ENCODE assay signal across 23 cellular contexts in the genomic region with DNA sequence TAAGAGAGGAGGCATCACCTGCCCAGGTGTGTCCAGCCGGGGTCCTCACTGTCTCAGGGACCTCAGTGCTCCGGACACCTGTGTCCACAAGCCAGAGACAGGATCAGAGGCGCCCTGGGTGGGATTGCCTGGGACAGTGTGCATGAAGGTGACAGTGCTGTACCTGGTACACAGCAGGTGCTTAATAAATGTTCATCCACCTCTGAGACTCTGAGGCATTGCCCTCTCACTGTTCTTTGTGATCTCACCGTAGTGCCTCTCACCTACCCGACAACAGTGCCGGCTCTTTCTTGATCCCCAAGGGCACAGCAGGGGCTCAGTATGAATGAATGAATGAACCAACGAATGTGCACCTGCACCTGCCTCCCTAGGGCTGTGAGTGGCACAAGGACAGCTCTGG. TPM values are rescaled to one million over a fixed set of nuclear protein-coding genes. Genes with fewer than 3 reads are reported as not detected.
A peak's percentile ranks its signal among the peaks of the same experiment; 100 is the strongest.
DNase-seq lines count a peak whose midpoint lies in the region; ATAC-seq, FAIRE-seq and TF ChIP-seq lines count a peak whose summit lies in the region.
"Had no signal": no experiment of that assay in that cellular context is flagged by ENCODE, and none has a peak within 500 bp of the region (broad histone marks: within the 10 kb centered on the region; RNA-seq: fewer than 3 reads in every experiment).

No MANE protein-coding gene starts in this region.

- H3K4me1 ChIP-seq in H1 (replicated peaks in 1 of 4; ENCODE audit: control insufficient read depth in 3 of 4, insufficient read depth in 4 of 4, low read length in 3 of 4) (no peaks in the 10 kb centered on the region), trophoblast cell (ENCODE audit: control insufficient read depth in 1 of 2, insufficient read depth in 2 of 2, low read length in 2 of 2) (no peaks in the 10 kb centered on the region)
- H3K4me1 ChIP-seq: BLaER1, Caco-2 had no signal

- POLR2A ChIA-PET in activated CD4-positive, alpha-beta memory T cell treated with anti-CD3 and anti-CD28 coated beads, Interleukin-2, amount 10 ng/mL, durations not matched to agents 7 days and 5 days (lab: Charles Lee): interaction anchor here (2.9 kb wide), 1 partner anchor 9 kb away, joined by 9 read pairs; a partner anchor contains a TSS
- POLR2A ChIA-PET in activated CD4-positive, alpha-beta memory T cell treated with anti-CD3 and anti-CD28 coated beads for 36 hours (lab: Charles Lee): no interaction called here
- POLR2A ChIA-PET in H1 (lab: Charles Lee; ENCODE audit: partially characterized antibody): interaction anchor here (1.3 to 1.5 kb wide), 2 partner anchors 8 to 9 kb away, joined by 3 to 6 read pairs; a partner anchor contains a TSS

- H3K23me2 ChIP-seq in H1 (ENCODE audit: low read depth, low read length): no peaks in the 10 kb centered on the region

- H3K9ac ChIP-seq in H1 (replicated peaks in 1 of 4; ENCODE audit: extremely low read depth in 1 of 4, low read depth in 3 of 4, low read length in 3 of 4): no peak overlapping the region
- H3K9ac ChIP-seq in trophoblast cell (ENCODE audit: low read length): no peak overlapping the region
- H3K9ac ChIP-seq: BLaER1 had no signal

- CTCF ChIA-PET in activated CD4-positive, alpha-beta memory T cell treated with anti-CD3 and anti-CD28 coated beads, Interleukin-2, amount 10 ng/mL, durations not matched to agents 7 days and 5 days (lab: Charles Lee): interaction anchor here (1.9 kb wide), 1 partner anchor 35 kb away, joined by 5 read pairs; no protein-coding TSS in a partner anchor
- CTCF ChIA-PET in activated CD4-positive, alpha-beta memory T cell treated with anti-CD3 and anti-CD28 coated beads for 36 hours (lab: Charles Lee): no interaction called here
- CTCF ChIA-PET in H1 (lab: Charles Lee; ENCODE audit: partially characterized antibody): interaction anchor here (0.7 to 1.2 kb wide), 2 partner anchors 9 to 172 kb away, joined by 3 read pairs; no protein-coding TSS in a partner anchor

- no peak overlapping the region for H4K12ac ChIP-seq in trophoblast cell (ENCODE audit: low read depth, low read length)

- no peak for TF ChIP-seq EP300 in H1 (IDR thresholded peaks at IDR 0.05; ENCODE audit: borderline replicate concordance in 1 of 2, low read depth in 2 of 2, low read length in 2 of 2)

- no peaks in the 10 kb centered on the region; the same call in 1 of the 2 replicates for H3K79me1 ChIP-seq in H1 (ENCODE audit: low read depth, low read length)
- peaks cover 2% of the 10 kb centered on the region for H3K79me1 ChIP-seq in trophoblast cell (ENCODE audit: low read length)

- H3K27me3 Mint-ChIP-seq in activated CD4-positive, alpha-beta memory T cell treated with anti-CD3 and anti-CD28 coated beads, Interleukin-2, amount 10 ng/mL, durations not matched to agents 7 days and 5 days: no peaks in the 10 kb centered on the region
- H3K27me3 Mint-ChIP-seq in activated CD4-positive, alpha-beta memory T cell treated with anti-CD3 and anti-CD28 coated beads for 36 hours: no peaks in the 10 kb centered on the region
- H3K27me3 Mint-ChIP-seq: B cell; CD4-positive, CD25-positive, alpha-beta regulatory T cell had no signal

- no peak overlapping the region for H3K27ac ChIP-seq in H1 (ENCODE audit: low read depth, low read length)
- H3K27ac ChIP-seq in trophoblast cell (ENCODE audit: low read depth, low read length): no peak overlapping the region
- H3K27ac ChIP-seq: 22Rv1, BLaER1, C4-2B had no signal

- H4K8ac ChIP-seq in H1 (ENCODE audit: extremely low read depth, insufficient read depth, low read length) (no peak overlapping the region), trophoblast cell (ENCODE audit: low read depth, low read length) (no peak overlapping the region)

- H2BK5ac ChIP-seq in H1 (ENCODE audit: low read depth, low read length) (no peak overlapping the region), trophoblast cell (ENCODE audit: low read depth, low read length, poor library complexity) (no peak overlapping the region)

- H2BK20ac ChIP-seq in H1 (ENCODE audit: low read length): no peak overlapping the region

- TF ChIP-seq CTCF in H1 (IDR thresholded peaks at IDR 0.05; ENCODE audit: control extremely low read depth in 1 of 3, insufficient read depth in 1 of 3, low read depth in 1 of 3, low read length in 3 of 3): no peak

- H3K18ac ChIP-seq in H1 (ENCODE audit: extremely low read depth, low read length) (no peak overlapping the region), trophoblast cell (ENCODE audit: low read length) (peak overlapping the region; percentile 11)

- no peak overlapping the region for H3K56ac ChIP-seq in H1 (replicated peaks; ENCODE audit: insufficient read length, low read depth, low read length)

- peaks cover 51% of the 10 kb centered on the region for H3K36me3 Mint-ChIP-seq in activated CD4-positive, alpha-beta memory T cell treated with anti-CD3 and anti-CD28 coated beads, Interleukin-2, amount 10 ng/mL, durations not matched to agents 7 days and 5 days (ENCODE audit: low read depth)
- H3K36me3 Mint-ChIP-seq in activated CD4-positive, alpha-beta memory T cell treated with anti-CD3 and anti-CD28 coated beads for 36 hours: peaks cover 33% of the 10 kb centered on the region

- no peak overlapping the region for H3K4me3 Mint-ChIP-seq in activated CD4-positive, alpha-beta memory T cell treated with anti-CD3 and anti-CD28 coated beads, Interleukin-2, amount 10 ng/mL, durations not matched to agents 7 days and 5 days
- no peak overlapping the region for H3K4me3 Mint-ChIP-seq in activated CD4-positive, alpha-beta memory T cell treated with anti-CD3 and anti-CD28 coated beads for 36 hours
- H3K4me3 Mint-ChIP-seq: B cell; CD4-positive, CD25-positive, alpha-beta regulatory T cell; CD8-positive, alpha-beta T cell; H9 had no signal

- peak overlapping the region; percentile 16 for H3K27ac Mint-ChIP-seq in activated CD4-positive, alpha-beta memory T cell treated with anti-CD3 and anti-CD28 coated beads, Interleukin-2, amount 10 ng/mL, durations not matched to agents 7 days and 5 days
- no peak overlapping the region for H3K27ac Mint-ChIP-seq in activated CD4-positive, alpha-beta memory T cell treated with anti-CD3 and anti-CD28 coated beads for 36 hours
- H3K27ac Mint-ChIP-seq: B cell; CD8-positive, alpha-beta T cell; H9 had no signal

- H3K4me1 Mint-ChIP-seq in activated CD4-positive, alpha-beta memory T cell treated with anti-CD3 and anti-CD28 coated beads, Interleukin-2, amount 10 ng/mL, durations not matched to agents 7 days and 5 days: peaks cover 2% of the 10 kb centered on the region
- H3K4me1 Mint-ChIP-seq in activated CD4-positive, alpha-beta memory T cell treated with anti-CD3 and anti-CD28 coated beads for 36 hours (ENCODE audit: low read depth): no peaks in the 10 kb centered on the region
- H3K4me1 Mint-ChIP-seq: B cell, H9 had no signal

- H2BK120ac ChIP-seq in H1 (replicated peaks; ENCODE audit: low read depth, low read length) (no peak overlapping the region), trophoblast cell (ENCODE audit: insufficient read depth, low read length, poor library complexity) (no peak overlapping the region)

- H3K36me3 ChIP-seq in H1 (ENCODE audit: control insufficient read depth in 2 of 4, insufficient read depth in 4 of 4, low read length in 3 of 4): peaks cover 6 to 58% (median 22%) of the 10 kb centered on the region in 4 experiments; a peak in 5 of 8 replicates
- peaks cover 76 to 77% of the 10 kb centered on the region in 2 experiments for H3K36me3 ChIP-seq in trophoblast cell (ENCODE audit: control insufficient read depth in 1 of 2, insufficient read depth in 2 of 2, low read length in 2 of 2)

- H2BK15ac ChIP-seq in H1 (ENCODE audit: low read length): no peak overlapping the region

- H4K91ac ChIP-seq in H1 (replicated peaks; ENCODE audit: insufficient read length, low read length) (no peak overlapping the region), trophoblast cell (ENCODE audit: low read depth, low read length) (no peak overlapping the region)

- TF ChIP-seq RAD21 in H1 (IDR thresholded peaks at IDR 0.05 in 1 of 2, conservative IDR thresholded peaks at IDR 0.05 in 1 of 2; ENCODE audit: low read depth in 2 of 2, low read length in 2 of 2): no peak

- no peak overlapping the region for H3K4me2 ChIP-seq in H1 (ENCODE audit: insufficient read depth in 1 of 2, low read depth in 2 of 2, low read length in 2 of 2)
- H3K4me2 ChIP-seq in trophoblast cell (ENCODE audit: low read length): no peak overlapping the region
- H3K4me2 ChIP-seq: BLaER1 had no signal

- WGBS in H1 (ENCODE audit: extremely low coverage in 1 of 2, insufficient coverage in 1 of 2, insufficient read length in 1 of 2, insufficient replicate concordance in 2 of 2, low coverage in 1 of 2, low lambda C conversion rate in 2 of 2, missing lambda C conversion rate in 1 of 2), 2 experiments: 94% methylated on average over 7 of the region's 7 CpGs; no CpG with 5 or more reads in 1 of the 2 experiments
- no CpG with 5 or more reads among the region's 7 CpGs for WGBS in trophoblast cell (ENCODE audit: extremely low coverage, insufficient coverage, insufficient read length)

- ATAC-seq in HG02678 (IDR thresholded peaks at IDR 0.05; ENCODE audit: unreplicated experiment): no peak
- ATAC-seq: CD8-positive, alpha-beta T cell; HCT116 had no signal

- H3K9me3 Mint-ChIP-seq in activated CD4-positive, alpha-beta memory T cell treated with anti-CD3 and anti-CD28 coated beads, Interleukin-2, amount 10 ng/mL, durations not matched to agents 7 days and 5 days: no peaks in the 10 kb centered on the region
- no peaks in the 10 kb centered on the region for H3K9me3 Mint-ChIP-seq in activated CD4-positive, alpha-beta memory T cell treated with anti-CD3 and anti-CD28 coated beads for 36 hours
- H3K9me3 Mint-ChIP-seq: CD4-positive, CD25-positive, alpha-beta regulatory T cell; CD8-positive, alpha-beta T cell; H9 had no signal

- peaks cover 5 to 7% of the 10 kb centered on the region in 2 experiments for H4K20me1 ChIP-seq in H1 (replicated peaks in 1 of 2; ENCODE audit: control insufficient read depth in 1 of 2, insufficient read depth in 2 of 2, low read length in 2 of 2)

- H3K27me3 ChIP-seq in H1 (replicated peaks in 1 of 4; ENCODE audit: control insufficient read depth in 3 of 4, extremely low read depth in 1 of 4, insufficient read depth in 3 of 4, low read length in 3 of 4) (no peaks in the 10 kb centered on the region), trophoblast cell (ENCODE audit: insufficient read depth, low read length) (no peaks in the 10 kb centered on the region)
- H3K27me3 ChIP-seq: BLaER1 had no signal

- H3K9me3 ChIP-seq in H1 (ENCODE audit: insufficient read depth in 2 of 2, low read depth in 1 of 2, low read length in 1 of 2) (no peaks in the 10 kb centered on the region), trophoblast cell (ENCODE audit: insufficient read depth, low read depth, low read length) (no peaks in the 10 kb centered on the region)
- H3K9me3 ChIP-seq: BLaER1, Caco-2 had no signal

- H2AFZ ChIP-seq in H1 (ENCODE audit: low read length) (no peak overlapping the region), trophoblast cell (ENCODE audit: insufficient read depth, low read length, poor library complexity) (no peak overlapping the region)

- H2BK12ac ChIP-seq in H1 (ENCODE audit: low read depth, low read length) (no peak overlapping the region), trophoblast cell (ENCODE audit: low read length) (no peak overlapping the region)

- FAIRE-seq in H1 (lab: Jason Lieb, UNC): no peak
- FAIRE-seq: A204.1, GM12892 had no signal

- no peak for DNase-seq in activated CD4-positive, alpha-beta memory T cell treated with anti-CD3 and anti-CD28 coated beads, Interleukin-2, amount 10 ng/mL, durations not matched to agents 7 days and 5 days
- DNase-seq in activated CD4-positive, alpha-beta memory T cell treated with anti-CD3 and anti-CD28 coated beads for 36 hours: no peak
- DNase-seq in H1 (ENCODE audit: low read depth in 1 of 2, low spot score in 2 of 2) (no peak), trophoblast cell (no peak), DMS 273 (lab: John Stamatoyannopoulos, UW; ENCODE audit: unreplicated experiment) (no peak)
- DNase-seq: Caco-2; CD4-positive, CD25-positive, alpha-beta regulatory T cell; CD8-positive, alpha-beta T cell; DMS 273 treated with DMSO at 0.1 percent for 48 hours; DMS79; EL; GDM1; GOT3; H9 had no signal

- H2AK5ac ChIP-seq in H1 (ENCODE audit: low read depth, low read length) (no peak overlapping the region), trophoblast cell (ENCODE audit: low read length) (no peak overlapping the region)

- H3K4ac ChIP-seq in H1 (replicated peaks; ENCODE audit: insufficient read length, low read depth, low read length): no peak overlapping the region
- H3K4ac ChIP-seq in trophoblast cell (ENCODE audit: low read depth, low read length): no peak overlapping the region

- H3K4me3 ChIP-seq in H1 (ENCODE audit: extremely low read depth in 1 of 4, insufficient read depth in 2 of 4, low read depth in 3 of 4, low read length in 4 of 4) (no peak overlapping the region), trophoblast cell (ENCODE audit: low read depth, low read length) (no peak overlapping the region)
- H3K4me3 ChIP-seq: BLaER1 had no signal

- TF ChIP-seq POLR2A in H1 (IDR thresholded peaks at IDR 0.05; ENCODE audit: control extremely low read depth in 1 of 2, low read depth in 2 of 2, low read length in 2 of 2): no peak

- H3K14ac ChIP-seq in H1 (ENCODE audit: insufficient read length): no peak overlapping the region
- no peak overlapping the region for H3K14ac ChIP-seq in trophoblast cell (ENCODE audit: low read length)

- H4K5ac ChIP-seq in H1 (ENCODE audit: insufficient read length, low read depth, low read length): no peak overlapping the region

- no peak overlapping the region for H3K23ac ChIP-seq in H1 (ENCODE audit: insufficient read length)
- no peak overlapping the region for H3K23ac ChIP-seq in trophoblast cell (ENCODE audit: low read length)

- H3K79me2 ChIP-seq in H1 (ENCODE audit: control insufficient read depth in 1 of 2, insufficient read depth in 2 of 2, low read length in 2 of 2) (no peaks in the 10 kb centered on the region), trophoblast cell (ENCODE audit: control insufficient read depth, insufficient read depth, low read length, poor library complexity) (no peaks in the 10 kb centered on the region)

- intact Hi-C loops in activated CD4-positive, alpha-beta memory T cell treated with anti-CD3 and anti-CD28 coated beads for 36 hours (cut with micrococcal nuclease): no loop called here

RNA-seq across cellular contexts. Expression of a gene that starts 9.2 kb away (rescaled TPM):
- 10 to 100 TPM; 15.3 to 15.5 TPM for total RNA-seq in activated CD4-positive, alpha-beta memory T cell treated with anti-CD3 and anti-CD28 coated beads, Interleukin-2, amount 10 ng/mL, durations not matched to agents 7 days and 5 days
- total RNA-seq in activated CD4-positive, alpha-beta memory T cell treated with anti-CD3 and anti-CD28 coated beads for 36 hours: 10 to 100 TPM; 11.0 to 12.8 TPM
- total RNA-seq in H1 (2021; fragmentation: NEBNext Ultra II Directional; extraction: Animal tissue kit (Norgen Biotek cat#: 25700)): 29.4 and 31.5 TPM in 2 replicates
- polyA plus RNA-seq in H1 (2011; rRNA removed): 15.9 and 20.5 TPM in 2 replicates
- 17.2 TPM for polyA plus RNA-seq in H1 (2011; cell fraction: cytosol; rRNA removed)
- polyA plus RNA-seq in H1 (2011; cell fraction: nucleus; rRNA removed): 41.2 TPM
- polyA plus RNA-seq in H1 (2012, experiment 1 of 2): 20.1 to 26.0 TPM (median 24.4 TPM) in 4 replicates
- polyA plus RNA-seq in H1 (2012, experiment 2 of 2): 16.8 TPM
- 15.7 TPM for polyA plus RNA-seq in H1 (2013, experiment 1 of 2)
- polyA plus RNA-seq in H1 (2013, experiment 2 of 2): 14.9 TPM
- 22.0 and 25.7 TPM in 2 replicates for polyA minus RNA-seq in H1 (2011; rRNA and poly(A)+ RNA removed)
- polyA minus RNA-seq in H1 (2011; cell fraction: cytosol; rRNA and poly(A)+ RNA removed): 18.3 TPM
- polyA minus RNA-seq in H1 (2011; cell fraction: nucleus; rRNA and poly(A)+ RNA removed): 27.8 TPM
- 64.1 and 68.9 TPM in 2 replicates for polyA plus RNA-seq in trophoblast cell (2013)

RNA-seq across cellular contexts. Expression of a gene that starts 15.7 kb away (rescaled TPM):
- under 1 TPM in 1 of 2 experiments, not detected in 1; 0.18 TPM for total RNA-seq in activated CD4-positive, alpha-beta memory T cell treated with anti-CD3 and anti-CD28 coated beads, Interleukin-2, amount 10 ng/mL, durations not matched to agents 7 days and 5 days
- total RNA-seq in activated CD4-positive, alpha-beta memory T cell treated with anti-CD3 and anti-CD28 coated beads for 36 hours: not detected
- total RNA-seq in H1 (2021; fragmentation: NEBNext Ultra II Directional; extraction: Animal tissue kit (Norgen Biotek cat#: 25700)): 0.26 TPM in 1 of 2 replicates, not detected in the other
- 0.18 and 0.42 TPM in 2 replicates for polyA plus RNA-seq in H1 (2011; rRNA removed)
- 0.31 TPM for polyA plus RNA-seq in H1 (2011; cell fraction: cytosol; rRNA removed)
- polyA plus RNA-seq in H1 (2011; cell fraction: nucleus; rRNA removed): 0.98 TPM
- 0.50 to 1.2 TPM (median 0.53 TPM) in 4 replicates for polyA plus RNA-seq in H1 (2012, experiment 1 of 2)
- polyA plus RNA-seq in H1 (2012, experiment 2 of 2): not detected
- polyA plus RNA-seq in H1 (2013, experiment 1 of 2): 0.18 TPM
- polyA plus RNA-seq in H1 (2013, experiment 2 of 2): 0.11 TPM
- polyA minus RNA-seq in H1 (2011; rRNA and poly(A)+ RNA removed): 0.22 and 0.66 TPM in 2 replicates
- polyA minus RNA-seq in H1 (2011; cell fraction: cytosol; rRNA and poly(A)+ RNA removed): not detected
- 0.40 TPM for polyA minus RNA-seq in H1 (2011; cell fraction: nucleus; rRNA and poly(A)+ RNA removed)
- polyA plus RNA-seq in trophoblast cell (2013): 1.3 and 1.4 TPM in 2 replicates
- total RNA-seq: Caco-2 had no signal
- polyA plus RNA-seq: AG04450; CD4-positive, CD25-positive, alpha-beta regulatory T cell had no signal

RNA-seq across cellular contexts. Expression of a gene that starts 21.9 kb away (rescaled TPM):
- total RNA-seq in activated CD4-positive, alpha-beta memory T cell treated with anti-CD3 and anti-CD28 coated beads, Interleukin-2, amount 10 ng/mL, durations not matched to agents 7 days and 5 days: 1 to 10 TPM; 6.9 to 7.6 TPM
- 1 to 10 TPM; 2.2 to 2.7 TPM for total RNA-seq in activated CD4-positive, alpha-beta memory T cell treated with anti-CD3 and anti-CD28 coated beads for 36 hours
- total RNA-seq in H1 (2021; fragmentation: NEBNext Ultra II Directional; extraction: Animal tissue kit (Norgen Biotek cat#: 25700)): 30.2 and 37.0 TPM in 2 replicates
- polyA plus RNA-seq in H1 (2011; rRNA removed): 19.8 and 33.6 TPM in 2 replicates
- 40.0 TPM for polyA plus RNA-seq in H1 (2011; cell fraction: cytosol; rRNA removed)
- polyA plus RNA-seq in H1 (2011; cell fraction: nucleus; rRNA removed): 100 TPM
- polyA plus RNA-seq in H1 (2012, experiment 1 of 2): 33.6 to 63.1 TPM (median 56.4 TPM) in 4 replicates
- polyA plus RNA-seq in H1 (2012, experiment 2 of 2): 37.3 TPM
- polyA plus RNA-seq in H1 (2013, experiment 1 of 2): 21.4 TPM
- polyA plus RNA-seq in H1 (2013, experiment 2 of 2): 19.2 TPM
- polyA minus RNA-seq in H1 (2011; rRNA and poly(A)+ RNA removed): 21.6 and 24.3 TPM in 2 replicates
- 31.6 TPM for polyA minus RNA-seq in H1 (2011; cell fraction: cytosol; rRNA and poly(A)+ RNA removed)
- 27.3 TPM for polyA minus RNA-seq in H1 (2011; cell fraction: nucleus; rRNA and poly(A)+ RNA removed)
- 188 and 197 TPM in 2 replicates for polyA plus RNA-seq in trophoblast cell (2013)
